11 cellular contexts compared by ENCODE assay signal in the genomic region with DNA sequence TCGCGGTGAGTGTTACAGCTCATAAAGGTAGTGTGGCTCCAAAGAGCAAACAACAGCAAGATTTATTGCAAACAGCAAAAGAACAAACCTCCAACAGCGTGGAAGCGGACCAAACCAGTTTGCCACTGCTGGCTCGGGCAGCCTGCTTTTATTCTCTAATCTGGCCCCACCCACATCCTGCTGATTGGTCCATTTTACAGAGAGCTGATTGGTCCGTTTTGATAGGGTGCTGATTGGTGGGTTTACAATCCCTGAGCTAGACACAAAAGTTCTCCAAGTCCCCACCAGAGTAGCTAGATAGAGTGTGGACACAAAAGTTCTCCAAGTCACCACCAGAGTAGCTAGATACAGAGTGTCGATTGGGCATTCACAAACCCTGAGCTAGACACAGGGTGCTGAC. TPM values are rescaled to one million over a fixed set of nuclear protein-coding genes. Genes with fewer than 3 reads are reported as not detected.
DNase-seq lines count a peak whose midpoint lies in the region; ATAC-seq, FAIRE-seq and TF ChIP-seq lines count a peak whose summit lies in the region.
"Not testable (repeated sequence)": the region's sequence is repeated elsewhere in the genome, so short reads cannot be mapped to it uniquely, and the experiment has no call there.
"Had no signal": no experiment of that assay in that cellular context is flagged by ENCODE, and none has a peak within 500 bp of the region (broad histone marks: within the 10 kb centered on the region; RNA-seq: fewer than 3 reads in every experiment).

No MANE protein-coding gene starts in this region.

- not testable (repeated sequence) for H4K20me1 ChIP-seq in BLaER1 treated with 17β-estradiol and CSF1 and Interleukin-3, amounts not matched to agents 10 nM and 100 nM; MM.1S (ENCODE audit: insufficient read depth, low read length); astrocyte (ENCODE audit: insufficient read depth, low read length)

- not testable (repeated sequence) for H3K9me2 ChIP-seq in MM.1S (replicated peaks; ENCODE audit: insufficient read depth, low read length)

- not testable (repeated sequence) for DNase-seq in MM.1S; astrocyte (ENCODE audit: low read depth); nephron progenitor cell
- peak; percentile 48 to 51 for DNase-seq in activated T-cell treated with anti-CD3 and anti-CD28 coated beads, Interleukin-2, amount 50 U/mL, for 48 hours
- peak; percentile 78 for DNase-seq in left colon
- DNase-seq in stimulated activated naive CD8-positive, alpha-beta T cell treated with anti-CD3 and anti-CD28 coated beads, Interleukin-15, amount 100 ng/mL, for 72 hours, result peak; percentile 55 to 58

- H3K36me3 ChIP-seq in BLaER1 treated with 17β-estradiol and CSF1 and Interleukin-3, amounts not matched to agents 10 nM and 100 nM; MM.1S (replicated peaks; ENCODE audit: insufficient read depth, low read length); astrocyte (ENCODE audit: insufficient read depth, low read length): not testable (repeated sequence)

- peak overlapping the region in 5 of 11 experiments; percentile 44 to 73 (median 70); a peak in 9 of 22 replicates for H3K27ac ChIP-seq in BLaER1 treated with 17β-estradiol and CSF1 and Interleukin-3, amounts not matched to agents 10 nM and 100 nM
- H3K27ac ChIP-seq in MM.1S (ENCODE audit: low read length); astrocyte (ENCODE audit: low read depth, low read length): not testable (repeated sequence)
- H3K27ac ChIP-seq in VCaP, result peak overlapping the region; percentile 82

- not testable (repeated sequence) for H3K27ac Mint-ChIP-seq in astrocyte (ENCODE audit: unreplicated experiment)
- peak overlapping the region; percentile 29 for H3K27ac Mint-ChIP-seq in nephron progenitor cell
- peak overlapping the region; percentile 51 to 81 for H3K27ac Mint-ChIP-seq in stimulated activated naive CD8-positive, alpha-beta T cell treated with anti-CD3 and anti-CD28 coated beads, Interleukin-15, amount 100 ng/mL, for 72 hours

- not testable (repeated sequence) for H3K27me3 ChIP-seq in BLaER1 treated with 17β-estradiol and CSF1 and Interleukin-3, amounts not matched to agents 10 nM and 100 nM; MM.1S (replicated peaks; ENCODE audit: insufficient read depth, low read length); astrocyte (ENCODE audit: insufficient read depth, low read length)

- H2AFZ ChIP-seq in MM.1S (ENCODE audit: low read length); astrocyte (ENCODE audit: low read depth, low read length): not testable (repeated sequence)

- peaks cover 26 to 93% (median 81%) of the 10 kb centered on the region in 10 experiments for H3K4me1 ChIP-seq in BLaER1 treated with 17β-estradiol and CSF1 and Interleukin-3, amounts not matched to agents 10 nM and 100 nM
- not testable (repeated sequence) for H3K4me1 ChIP-seq in MM.1S (ENCODE audit: low read length); astrocyte (ENCODE audit: insufficient read depth, low read length)

- not testable (repeated sequence) for H3K4me1 Mint-ChIP-seq in astrocyte (ENCODE audit: low read depth, unreplicated experiment); stimulated activated naive CD8-positive, alpha-beta T cell treated with anti-CD3 and anti-CD28 coated beads, Interleukin-15, amount 100 ng/mL, for 72 hours
- H3K4me1 Mint-ChIP-seq in nephron progenitor cell, result peaks cover 19% of the 10 kb centered on the region

- peaks cover 37% of the 10 kb centered on the region for H3K27me3 Mint-ChIP-seq in astrocyte (ENCODE audit: low read depth, unreplicated experiment)
- H3K27me3 Mint-ChIP-seq in nephron progenitor cell (ENCODE audit: low read depth, poor library complexity), result peaks cover 16% of the 10 kb centered on the region
- not testable (repeated sequence) for H3K27me3 Mint-ChIP-seq in stimulated activated naive CD8-positive, alpha-beta T cell treated with anti-CD3 and anti-CD28 coated beads, Interleukin-15, amount 100 ng/mL, for 72 hours

- ATAC-seq in left colon, result peak; percentile 44
- ATAC-seq in stimulated activated naive CD8-positive, alpha-beta T cell treated with anti-CD3 and anti-CD28 coated beads, Interleukin-15, amount 100 ng/mL, for 72 hours, result peak; percentile 39

- intact Hi-C loops in left colon (cut with DNase I, micrococcal nuclease), result not testable (repeated sequence)

- not testable (repeated sequence) for H3K4me3 Mint-ChIP-seq in astrocyte (ENCODE audit: unreplicated experiment); nephron progenitor cell
- H3K4me3 Mint-ChIP-seq in stimulated activated naive CD8-positive, alpha-beta T cell treated with anti-CD3 and anti-CD28 coated beads, Interleukin-15, amount 100 ng/mL, for 72 hours, result peak overlapping the region; percentile 68 to 71

- H3F3A ChIP-seq in MM.1S (ENCODE audit: insufficient read depth, low read length), result not testable (repeated sequence)

- 0 out of 2 replicates have a peak, but pooled peaks have one; percentile 4 for TF ChIP-seq CTCF in MM.1S (IDR thresholded peaks at IDR 0.05; ENCODE audit: low read length)
- not testable (repeated sequence) for TF ChIP-seq CTCF in VCaP (conservative IDR thresholded peaks at IDR 0.05); astrocyte (IDR thresholded peaks at IDR 0.05; ENCODE audit: insufficient read depth, low read depth, low read length); nephron progenitor cell (IDR thresholded peaks at IDR 0.05)

- not testable (repeated sequence) for FAIRE-seq in astrocyte (lab: Jason Lieb, UNC)

- peak overlapping the region in 8 of 10 experiments; percentile 23 to 69 (median 50); a peak in 11 of 20 replicates for H3K4me3 ChIP-seq in BLaER1 treated with 17β-estradiol and CSF1 and Interleukin-3, amounts not matched to agents 10 nM and 100 nM
- H3K4me3 ChIP-seq in MM.1S (ENCODE audit: low read length); astrocyte (ENCODE audit: insufficient read depth, low read depth, low read length): not testable (repeated sequence)

- H3K79me2 ChIP-seq in MM.1S (ENCODE audit: low read length); astrocyte (ENCODE audit: insufficient read depth, low read length): not testable (repeated sequence)

- H3K36me3 Mint-ChIP-seq in astrocyte (ENCODE audit: low read depth, unreplicated experiment); nephron progenitor cell (ENCODE audit: low read depth): not testable (repeated sequence)

- H3K9me3 Mint-ChIP-seq in astrocyte (ENCODE audit: unreplicated experiment); nephron progenitor cell; stimulated activated naive CD8-positive, alpha-beta T cell treated with anti-CD3 and anti-CD28 coated beads, Interleukin-15, amount 100 ng/mL, for 72 hours: not testable (repeated sequence)

- H3K9ac ChIP-seq in BLaER1 treated with 17β-estradiol and CSF1 and Interleukin-3, amounts not matched to agents 10 nM and 100 nM, result peak overlapping the region in 3 of 11 experiments; percentile 66 to 67 (median 66); a peak in 4 of 22 replicates
- not testable (repeated sequence) for H3K9ac ChIP-seq in MM.1S (ENCODE audit: low read length); astrocyte (ENCODE audit: low read length)

- peaks cover 0 to 16% (median 12%) of the 10 kb centered on the region in 11 experiments; a peak in 16 of 22 replicates for H3K9me3 ChIP-seq in BLaER1 treated with 17β-estradiol and CSF1 and Interleukin-3, amounts not matched to agents 10 nM and 100 nM (replicated peaks in 1 of 11)
- H3K9me3 ChIP-seq in MM.1S (replicated peaks; ENCODE audit: insufficient read depth, low read length); astrocyte (ENCODE audit: insufficient read depth, low read depth, low read length): not testable (repeated sequence)

- H3K4me2 ChIP-seq in BLaER1 treated with 17β-estradiol and CSF1 and Interleukin-3, amounts not matched to agents 10 nM and 100 nM, result peak overlapping the region; percentile 76 to 99 (median 89); a peak in 21 of 22 replicates
- H3K4me2 ChIP-seq in MM.1S (ENCODE audit: low read depth, low read length), result not testable (repeated sequence)
- peak overlapping the region; percentile 73 for H3K4me2 ChIP-seq in astrocyte (ENCODE audit: low read length)

RNA-seq across cellular contexts. Expression of gene GP9, which starts 7.2 kb away (rescaled TPM):
- not detected in 2 replicates for total RNA-seq in astrocyte
- total RNA-seq in left colon, result under 1 TPM; 0.39 to 0.55 TPM
- total RNA-seq: A673; activated CD8-positive, alpha-beta memory T cell treated with anti-CD3 and anti-CD28 coated beads for 36 hours; HT-29 had no signal

RNA-seq across cellular contexts. Expression of gene RAB43, which starts 53.9 kb away (rescaled TPM):
- total RNA-seq in astrocyte (34.5 and 35.0 TPM in 2 replicates), left colon (10 to 100 TPM; 28.7 to 30.4 TPM)
